ENCODE assay signal across 8 cellular contexts in the genomic region with DNA sequence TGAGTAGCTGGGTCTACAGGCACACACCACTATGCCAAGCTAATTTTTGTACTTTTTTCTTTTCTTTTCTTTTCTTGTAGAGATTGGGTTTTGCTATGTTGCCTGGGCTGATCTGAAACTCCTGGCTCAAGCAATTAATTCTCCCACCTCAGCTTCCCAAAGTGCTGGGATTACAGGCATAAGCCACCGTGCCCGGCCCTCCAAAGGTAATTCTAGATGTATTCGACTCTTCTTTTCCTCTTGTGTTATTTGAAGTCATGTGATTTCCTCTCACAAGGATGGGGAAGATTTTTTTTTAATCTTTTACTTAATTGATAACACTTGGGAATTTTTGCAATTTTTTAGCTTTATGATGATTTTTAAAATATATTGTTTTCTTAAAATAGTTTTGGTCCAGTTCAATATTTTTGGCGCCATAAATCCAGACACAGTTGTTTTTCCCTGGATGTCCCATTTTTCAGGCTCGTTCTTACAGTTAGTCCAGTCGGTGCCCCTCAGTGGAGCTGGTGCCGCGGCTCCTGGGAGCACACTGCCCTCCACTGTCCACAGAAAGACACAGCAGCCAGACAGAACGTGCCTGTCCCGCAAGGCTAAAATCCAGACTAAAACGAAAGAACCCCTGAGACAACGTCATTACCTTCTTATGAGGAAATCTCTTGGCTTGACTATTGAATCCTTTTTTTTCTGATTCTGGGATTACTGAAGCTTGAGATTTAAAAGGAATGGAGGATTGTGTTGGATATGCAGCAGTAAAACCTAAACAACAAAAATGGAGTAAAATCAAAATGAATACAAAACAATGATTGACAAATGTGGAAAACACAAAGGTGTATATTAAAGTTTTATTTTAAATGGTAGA. TPM values are rescaled to one million over a fixed set of nuclear protein-coding genes. Genes with fewer than 3 reads are reported as not detected.
DNase-seq lines count a peak whose midpoint lies in the region; ATAC-seq and TF ChIP-seq lines count a peak whose summit lies in the region.

No MANE protein-coding gene starts in this region.

- peak; percentile 88 for TF ChIP-seq CTCF in DND-41 (IDR thresholded peaks at IDR 0.05; ENCODE audit: borderline replicate concordance, extremely low read depth, low read length, poor library complexity, severe bottlenecking)
- TF ChIP-seq CTCF in right lobe of liver (IDR thresholded peaks at IDR 0.05): peak; percentile 93 to 96 (median 95)

- DNase-seq in DND-41 (peak; percentile 64), NCI-H69 (lab: John Stamatoyannopoulos, UW) (peak; percentile 64), dermis blood vessel endothelial cell (peak; percentile 92), right lobe of liver (peak; percentile 78 to 80 (median 79))
- peak; percentile 67 to 73 for DNase-seq in activated CD4-positive, alpha-beta T cell treated with anti-CD3 and anti-CD28 coated beads, Interleukin-2, amount 50 U/mL, for 48 hours
- peak; percentile 18 to 46 (median 45) for DNase-seq in stimulated activated CD4-positive, alpha-beta T cell treated with anti-CD3 and anti-CD28 coated beads, TNF-alpha, amount 100 ng/mL, for 1 hour (ENCODE audit: low read depth in 3 of 3, low spot score in 1 of 3)

- ATAC-seq in DND-41 (ENCODE audit: insufficient read depth, low read depth) (peak; percentile 76), HG02885 (IDR thresholded peaks at IDR 0.05; ENCODE audit: poor library complexity, unreplicated experiment) (peak; percentile 48), right lobe of liver (peak; percentile 84 to 89 (median 86)), HG02870 (IDR thresholded peaks at IDR 0.05; ENCODE audit: unreplicated experiment) (no peak)

- no peaks in the 10 kb centered on the region for H3K4me1 ChIP-seq in DND-41 (ENCODE audit: insufficient read depth, low read length)
- peaks cover 0 to 45% (median 20%) of the 10 kb centered on the region in 4 donors for H3K4me1 ChIP-seq in right lobe of liver

- no peaks in the 10 kb centered on the region for H3K9me3 ChIP-seq in DND-41 (ENCODE audit: insufficient read depth, low read length, severe bottlenecking)
- no peaks in the 10 kb centered on the region for H3K9me3 ChIP-seq in right lobe of liver

- H4K20me1 ChIP-seq in DND-41 (ENCODE audit: insufficient read depth, low read length): 0 out of 2 replicates have a peak, but pooled peaks cover 4% of the 10 kb centered on the region

- H3K27ac ChIP-seq in DND-41 (ENCODE audit: low read length) (no peak overlapping the region), right lobe of liver (peak overlapping the region; percentile 30 to 54 (median 46))

- intact Hi-C loops in right lobe of liver (cut with DNase I): loop anchor here (5.0 to 10.0 kb wide), 2 partner anchors 189 to 316 kb away; no protein-coding TSS in a partner anchor

- 8% methylated on average over 12 of the region's 12 CpGs for WGBS in right lobe of liver (ENCODE audit: insufficient coverage, low coverage, low lambda C conversion rate, missing lambda C conversion rate)

- no peak overlapping the region for H3K9ac ChIP-seq in DND-41 (ENCODE audit: low read depth, low read length)

- H2AFZ ChIP-seq in DND-41 (ENCODE audit: low read depth, low read length): no peak overlapping the region

- H3K36me3 ChIP-seq in DND-41 (ENCODE audit: insufficient read depth, low read length): no peaks in the 10 kb centered on the region
- H3K36me3 ChIP-seq in right lobe of liver: no peaks in the 10 kb centered on the region

- peaks cover 22% of the 10 kb centered on the region for H3K27me3 ChIP-seq in DND-41 (ENCODE audit: insufficient read depth, low read length, poor library complexity)
- no peaks in the 10 kb centered on the region for H3K27me3 ChIP-seq in right lobe of liver

- TF ChIP-seq POLR2A in right lobe of liver (IDR thresholded peaks at IDR 0.05): no peak

- no peak overlapping the region for H3K4me2 ChIP-seq in DND-41 (ENCODE audit: insufficient read depth, low read length)

- H3K4me3 ChIP-seq in DND-41 (ENCODE audit: low read depth in 1 of 2, low read length in 2 of 2) (no peak overlapping the region), right lobe of liver (peak overlapping the region in 2 of 3 donors; percentile 3)

- no peaks in the 10 kb centered on the region for H3K79me2 ChIP-seq in DND-41 (ENCODE audit: insufficient read depth, low read length)

RNA-seq across cellular contexts. Expression of gene STPG1, which starts 22.4 kb away (rescaled TPM):
- 1.9 and 2.1 TPM in 2 replicates for total RNA-seq in dermis blood vessel endothelial cell
- total RNA-seq in right lobe of liver: 1 to 10 TPM; 1.0 to 3.6 (median 1.7) TPM

RNA-seq across cellular contexts. Expression of gene NIPAL3, which starts 24.4 kb away (rescaled TPM):
- 25.4 and 31.7 TPM in 2 replicates for total RNA-seq in dermis blood vessel endothelial cell
- total RNA-seq in right lobe of liver: 1 to 10 TPM; 3.4 to 9.2 (median 6.0) TPM

Comparison
In these comparisons a context has a peak if more than half of its experiments do, and no peak if none do; other contexts are left out.
1. H3K4me3 ChIP-seq: peak in right lobe of liver (2 of 3); none in DND-41 (0 of 2).
2. Peak in every context shown above with its lines, with median percentiles within 50 percentile points of each other: DNase-seq.